ENCODE assay signal across 1 cellular context in genomic region chr1:47763456-47764171, GRCh38.
TF ChIP-seq lines count a peak whose summit lies in the region.

No MANE protein-coding gene starts in this region.

TF ChIP-seq in IMR-90, 13 proteins besides CTCF, POLR2A, EP300 and RAD21:
- TF ChIP-seq NFE2L2 (IDR thresholded peaks at IDR 0.05; ENCODE audit: low read depth, low read length) (no peak), CEBPB (IDR thresholded peaks at IDR 0.05; ENCODE audit: low read depth, low read length) (no peak), RFX5 (IDR thresholded peaks at IDR 0.05; ENCODE audit: low read depth, low read length) (no peak), ELK1 (IDR thresholded peaks at IDR 0.05; ENCODE audit: borderline replicate concordance, low read depth, low read length) (no peak), BHLHE40 (IDR thresholded peaks at IDR 0.05; ENCODE audit: low read depth, low read length) (no peak), CHD1 (IDR thresholded peaks at IDR 0.05; ENCODE audit: low read depth, low read length) (no peak), FOS (IDR thresholded peaks at IDR 0.05; ENCODE audit: low read depth, low read length) (no peak), USF2 (IDR thresholded peaks at IDR 0.05; ENCODE audit: low read depth, low read length) (no peak), MAFK (IDR thresholded peaks at IDR 0.05; ENCODE audit: low read depth, low read length) (no peak), RCOR1 (IDR thresholded peaks at IDR 0.05; ENCODE audit: insufficient replicate concordance, low read length) (no peak), MXI1 (IDR thresholded peaks at IDR 0.05; ENCODE audit: borderline replicate concordance, low read depth, low read length) (no peak), MAZ (IDR thresholded peaks at IDR 0.05; ENCODE audit: borderline replicate concordance, low read depth, low read length) (no peak), SMC3 (IDR thresholded peaks at IDR 0.05; ENCODE audit: low read depth, low read length) (no peak)
